In genomic region chr1:112954945-112955677, GRCh38 we compare ENCODE assay signal across 1 cellular context.
A peak's percentile ranks its signal among the peaks of the same experiment; 100 is the strongest.
TF ChIP-seq lines count a peak whose summit lies in the region.

No MANE protein-coding gene starts in this region.

TF ChIP-seq in K562, 482 proteins besides CTCF, POLR2A, EP300 and RAD21 (continued from another document):
- TF ChIP-seq PBX2 (CRISPR knock-in tag; IDR thresholded peaks at IDR 0.05; ENCODE audit: low read depth) (no peak), PBX2 (tag; conservative IDR thresholded peaks at IDR 0.05; ENCODE audit: low read depth) (peak; percentile 66), STAT5B (CRISPR knock-in tag; IDR thresholded peaks at IDR 0.05) (no peak), UBTF (IDR thresholded peaks at IDR 0.05; ENCODE audit: borderline replicate concordance in 1 of 2, low read depth in 2 of 2, low read length in 2 of 2) (peak in 1 of 2 experiments; percentile 93; a peak in 2 of 4 replicates), PKNOX1 (IDR thresholded peaks at IDR 0.05) (peak; percentile 80), ZBTB7A (IDR thresholded peaks at IDR 0.05; ENCODE audit: borderline replicate concordance, control insufficient read depth, low read depth, low read length) (peak; percentile 45; the same call in 1 of the 2 replicates), EHMT2 (IDR thresholded peaks at IDR 0.05) (no peak), CTCFL (IDR thresholded peaks at IDR 0.05; ENCODE audit: borderline replicate concordance, insufficient read depth, low read depth, low read length, poor library complexity, severe bottlenecking) (peak; percentile 3), ZNF253 (CRISPR knock-in tag; conservative IDR thresholded peaks at IDR 0.05) (0 out of 2 replicates have a peak, but pooled peaks have one; percentile 40), ATF2 (CRISPR knock-in tag; IDR thresholded peaks at IDR 0.05) (no peak), SMARCA4 (IDR thresholded peaks at IDR 0.05) (0 out of 2 replicates have a peak, but pooled peaks have one; percentile 55), ZBTB49 (CRISPR knock-in tag; IDR thresholded peaks at IDR 0.05; ENCODE audit: borderline replicate concordance) (0 out of 2 replicates have a peak, but pooled peaks have one; percentile 39), ZNF175 (CRISPR knock-in tag; IDR thresholded peaks at IDR 0.05; ENCODE audit: low read depth) (peak; percentile 17; the same call in 1 of the 2 replicates), VEZF1 (CRISPR knock-in tag; IDR thresholded peaks at IDR 0.05) (no peak), SMC3 (conservative IDR thresholded peaks at IDR 0.05; ENCODE audit: insufficient read depth, low read depth, low read length) (peak; percentile 14; the same call in 1 of the 2 replicates), ZC3H4 (CRISPR knock-in tag; IDR thresholded peaks at IDR 0.05; ENCODE audit: borderline replicate concordance) (0 out of 2 replicates have a peak, but pooled peaks have one; percentile 84), ZKSCAN8 (CRISPR knock-in tag; IDR thresholded peaks at IDR 0.05) (peak; percentile 57; the same call in 1 of the 2 replicates), HINFP (tag; conservative IDR thresholded peaks at IDR 0.05; ENCODE audit: low read depth) (peak; percentile 92), HES1 (IDR thresholded peaks at IDR 0.05; ENCODE audit: low read depth) (no peak), HMBOX1 (IDR thresholded peaks at IDR 0.05) (peak; percentile 63; the same call in 1 of the 2 replicates), PHF21A (IDR thresholded peaks at IDR 0.05; ENCODE audit: borderline replicate concordance, low read depth) (peak; percentile 58; the same call in 1 of the 2 replicates), ZNF274 (IDR thresholded peaks at IDR 0.05; ENCODE audit: borderline replicate concordance, low read depth, low read length) (0 out of 2 replicates have a peak, but pooled peaks have one; percentile 12), BCOR (IDR thresholded peaks at IDR 0.05) (0 out of 2 replicates have a peak, but pooled peaks have one; percentile 7), ZBED1 (IDR thresholded peaks at IDR 0.05) (0 out of 2 replicates have a peak, but pooled peaks have one; percentile 19), DPF2 (IDR thresholded peaks at IDR 0.05) (peak; percentile 62; the same call in 1 of the 2 replicates), MEIS2 (IDR thresholded peaks at IDR 0.05; ENCODE audit: partially characterized antibody) (peak; percentile 80), EGR1 (conservative IDR thresholded peaks at IDR 0.05) (no peak)
